11 cellular contexts compared by ENCODE assay signal in the genomic region with DNA sequence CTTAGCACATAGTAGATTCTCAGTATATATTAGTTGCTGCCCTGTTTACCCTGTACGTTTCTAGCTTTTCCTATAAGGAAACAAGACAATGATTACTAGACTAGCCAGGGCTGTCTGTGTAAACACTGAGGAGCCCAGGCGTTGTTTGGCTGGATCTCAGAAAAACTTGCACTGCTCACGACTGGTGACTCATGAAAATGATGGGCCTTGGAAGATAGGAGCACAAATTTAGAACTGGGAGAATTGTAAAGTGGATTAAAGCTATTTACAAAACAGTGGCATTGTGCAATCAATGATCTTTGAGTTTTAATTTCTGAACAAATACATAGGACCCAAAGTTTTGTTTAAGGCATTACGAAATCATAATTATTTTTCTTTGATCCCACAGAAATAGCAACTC.
A peak's percentile ranks its signal among the peaks of the same experiment; 100 is the strongest.
DNase-seq lines count a peak whose midpoint lies in the region; ATAC-seq and TF ChIP-seq lines count a peak whose summit lies in the region.
"Had no signal": no experiment of that assay in that cellular context is flagged by ENCODE, and none has a peak within 500 bp of the region (broad histone marks: within the 10 kb centered on the region; RNA-seq: fewer than 3 reads in every experiment).

No MANE protein-coding gene starts in this region.

- peaks cover 3% of the 10 kb centered on the region for H3K79me1 ChIP-seq in trophoblast cell (ENCODE audit: low read length)

- no peak overlapping the region for H4K8ac ChIP-seq in trophoblast cell (ENCODE audit: low read depth, low read length)

- H3K9me3 ChIP-seq in BE2C (no peaks in the 10 kb centered on the region), trophoblast cell (ENCODE audit: insufficient read depth, low read depth, low read length) (no peaks in the 10 kb centered on the region)

- H3K27ac ChIP-seq in foreskin keratinocyte, result peak overlapping the region; percentile 89
- H3K27ac ChIP-seq in trophoblast cell (ENCODE audit: low read depth, low read length), result peak overlapping the region; percentile 64

- peak; percentile 80 for ATAC-seq in foreskin keratinocyte

- H4K12ac ChIP-seq in trophoblast cell (ENCODE audit: low read depth, low read length), result no peak overlapping the region

- H3K4me3 Mint-ChIP-seq in immature natural killer cell, result no peak overlapping the region
- H3K4me3 Mint-ChIP-seq: activated naive CD4-positive, alpha-beta T cell treated with anti-CD3 and anti-CD28 coated beads, Interleukin-2, amount 10 ng/mL, durations not matched to agents 7 days and 5 days had no signal

- no peak overlapping the region for H2AFZ ChIP-seq in trophoblast cell (ENCODE audit: insufficient read depth, low read length, poor library complexity)

- no peak overlapping the region for H2BK5ac ChIP-seq in trophoblast cell (ENCODE audit: low read depth, low read length, poor library complexity)

- peaks cover 9% of the 10 kb centered on the region for H3K4me1 ChIP-seq in BE2C
- H3K4me1 ChIP-seq in foreskin keratinocyte, result peaks cover 53% of the 10 kb centered on the region
- peaks cover 4 to 6% of the 10 kb centered on the region in 2 experiments for H3K4me1 ChIP-seq in trophoblast cell (ENCODE audit: control insufficient read depth in 1 of 2, insufficient read depth in 2 of 2, low read length in 2 of 2)

- H3K14ac ChIP-seq in trophoblast cell (ENCODE audit: low read length), result no peak overlapping the region

- no peaks in the 10 kb centered on the region for H3K79me2 ChIP-seq in trophoblast cell (ENCODE audit: control insufficient read depth, insufficient read depth, low read length, poor library complexity)

- H2AK5ac ChIP-seq in trophoblast cell (ENCODE audit: low read length), result no peak overlapping the region

- H3K4me1 Mint-ChIP-seq in immature natural killer cell, result no peaks in the 10 kb centered on the region
- H3K4me1 Mint-ChIP-seq: activated naive CD4-positive, alpha-beta T cell treated with anti-CD3 and anti-CD28 coated beads, Interleukin-2, amount 10 ng/mL, durations not matched to agents 7 days and 5 days had no signal

- peak; percentile 51 for DNase-seq in BE2C
- peak; percentile 7 for DNase-seq in T1000 (lab: John Stamatoyannopoulos, UW)
- peak; percentile 79 to 84 for DNase-seq in foreskin keratinocyte
- no peak for DNase-seq in trophoblast cell
- no peak for DNase-seq in stimulated activated CD4-positive, alpha-beta T cell treated with anti-CD3 and anti-CD28 coated beads, Interleukin-15, amount 100 ng/mL, for 24 hours
- no peak for DNase-seq in NCI-H2029 (lab: John Stamatoyannopoulos, UW)
- no peak for DNase-seq in immature natural killer cell
- DNase-seq in NCI-H345 treated with DMSO at 0.1 percent for 48 hours (lab: John Stamatoyannopoulos, UW; ENCODE audit: unreplicated experiment), result no peak
- DNase-seq: activated naive CD4-positive, alpha-beta T cell treated with anti-CD3 and anti-CD28 coated beads, Interleukin-2, amount 10 ng/mL, durations not matched to agents 7 days and 5 days; DMS79; stimulated activated CD8-positive, alpha-beta memory T cell treated with anti-CD3 and anti-CD28 coated beads, Interleukin-4, amount 100 ng/mL, for 48 hours had no signal

- TF ChIP-seq CTCF in BE2C (IDR thresholded peaks at IDR 0.05; ENCODE audit: low read depth, low read length), result no peak
- no peak for TF ChIP-seq CTCF in foreskin keratinocyte (conservative IDR thresholded peaks at IDR 0.05)

- no peak overlapping the region for H4K91ac ChIP-seq in trophoblast cell (ENCODE audit: low read depth, low read length)

- H3K4me2 ChIP-seq in trophoblast cell (ENCODE audit: low read length), result no peak overlapping the region

- no peaks in the 10 kb centered on the region for H3K36me3 Mint-ChIP-seq in immature natural killer cell
- H3K36me3 Mint-ChIP-seq: activated naive CD4-positive, alpha-beta T cell treated with anti-CD3 and anti-CD28 coated beads, Interleukin-2, amount 10 ng/mL, durations not matched to agents 7 days and 5 days had no signal

- H2BK120ac ChIP-seq in trophoblast cell (ENCODE audit: insufficient read depth, low read length, poor library complexity), result no peak overlapping the region

- H3K9me3 Mint-ChIP-seq in immature natural killer cell, result no peaks in the 10 kb centered on the region
- H3K9me3 Mint-ChIP-seq: activated naive CD4-positive, alpha-beta T cell treated with anti-CD3 and anti-CD28 coated beads, Interleukin-2, amount 10 ng/mL, durations not matched to agents 7 days and 5 days had no signal

- peaks cover 0 to 5% (median 3%) of the 10 kb centered on the region in 3 donors for H3K27me3 Mint-ChIP-seq in immature natural killer cell (ENCODE audit: low read depth in 3 of 3)
- H3K27me3 Mint-ChIP-seq: activated naive CD4-positive, alpha-beta T cell treated with anti-CD3 and anti-CD28 coated beads, Interleukin-2, amount 10 ng/mL, durations not matched to agents 7 days and 5 days had no signal

- no peak overlapping the region for H3K18ac ChIP-seq in trophoblast cell (ENCODE audit: low read length)

- H3K4me3 ChIP-seq in BE2C (ENCODE audit: low read depth, low read length) (no peak overlapping the region), trophoblast cell (ENCODE audit: low read depth, low read length) (no peak overlapping the region)

- no peak overlapping the region for H3K9ac ChIP-seq in trophoblast cell (ENCODE audit: low read length)

- no CpG with 5 or more reads among the region's 4 CpGs for WGBS in trophoblast cell (ENCODE audit: extremely low coverage, insufficient coverage, insufficient read length)

- H2BK12ac ChIP-seq in trophoblast cell (ENCODE audit: low read length), result no peak overlapping the region

- H3K36me3 ChIP-seq in BE2C, result no peaks in the 10 kb centered on the region
- no peaks in the 10 kb centered on the region for H3K36me3 ChIP-seq in trophoblast cell (ENCODE audit: control insufficient read depth in 1 of 2, insufficient read depth in 2 of 2, low read length in 2 of 2)

- H3K27ac Mint-ChIP-seq in immature natural killer cell, result no peak overlapping the region
- H3K27ac Mint-ChIP-seq: activated naive CD4-positive, alpha-beta T cell treated with anti-CD3 and anti-CD28 coated beads, Interleukin-2, amount 10 ng/mL, durations not matched to agents 7 days and 5 days had no signal

- H3K4ac ChIP-seq in trophoblast cell (ENCODE audit: low read depth, low read length), result no peak overlapping the region

- no peak overlapping the region for H3K23ac ChIP-seq in trophoblast cell (ENCODE audit: low read length)

- H3K27me3 ChIP-seq in BE2C (no peaks in the 10 kb centered on the region), foreskin keratinocyte (no peaks in the 10 kb centered on the region), trophoblast cell (ENCODE audit: insufficient read depth, low read length) (no peaks in the 10 kb centered on the region)

Comparison
In these comparisons a context has a peak if more than half of its experiments do, and no peak if none do; other contexts are left out.
1. DNase-seq: peak in BE2C (single experiment), T1000 (single experiment) and foreskin keratinocyte (2 of 2); none in trophoblast cell (0 of 2), stimulated activated CD4-positive, alpha-beta T cell treated with anti-CD3 and anti-CD28 coated beads, Interleukin-15, amount 100 ng/mL, for 24 hours (single experiment), NCI-H2029 (single experiment), immature natural killer cell (0 of 3) and NCI-H345 treated with DMSO at 0.1 percent for 48 hours (single experiment).